In the genomic region with DNA sequence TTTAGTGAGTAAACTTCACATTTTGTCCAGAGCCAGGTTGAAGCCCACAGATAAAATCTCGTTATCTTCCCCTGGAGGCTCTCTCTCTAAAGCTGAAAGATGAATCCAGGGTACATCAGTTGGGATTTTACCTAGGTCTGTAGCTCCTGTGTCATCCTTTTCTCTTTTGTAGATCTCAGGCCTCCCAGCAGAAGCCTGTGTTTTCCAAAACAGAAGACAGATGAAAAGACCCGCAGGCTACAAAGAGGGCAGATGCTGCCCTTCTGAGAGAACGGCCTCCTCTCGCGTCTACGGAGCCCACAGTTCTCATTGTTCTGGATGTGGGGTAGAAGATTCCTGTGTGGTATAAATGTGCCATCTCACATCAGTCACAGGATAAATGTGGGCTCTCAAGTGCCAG, we compare ENCODE assay signal across 19 cellular contexts.
A peak's percentile ranks its signal among the peaks of the same experiment; 100 is the strongest.
DNase-seq lines count a peak whose midpoint lies in the region; ATAC-seq and TF ChIP-seq lines count a peak whose summit lies in the region.
"Had no signal": no experiment of that assay in that cellular context is flagged by ENCODE, and none has a peak within 500 bp of the region (broad histone marks: within the 10 kb centered on the region; RNA-seq: fewer than 3 reads in every experiment).

No MANE protein-coding gene starts in this region.

- H3K4me1 ChIP-seq in SK-N-SH (ENCODE audit: control insufficient read depth in 1 of 2, insufficient read depth in 2 of 2, low read depth in 1 of 2, low read length in 1 of 2) = peaks cover 0 to 5% of the 10 kb centered on the region in 2 experiments; a peak in 1 of 4 replicates
- no peaks in the 10 kb centered on the region for H3K4me1 ChIP-seq in esophagus muscularis mucosa
- H3K4me1 ChIP-seq: BLaER1 treated with 17β-estradiol and CSF1 and Interleukin-3, amounts not matched to agents 10 nM and 100 nM had no signal

- WGBS in SK-N-SH (ENCODE audit: low lambda C conversion rate) = 10% methylated on average over 6 of the region's 6 CpGs
- WGBS in esophagus muscularis mucosa = 78% methylated on average over 6 of the region's 6 CpGs
- WGBS in lower leg skin, 2 donors = 58 to 65% methylated on average over 6 of the region's 6 CpGs

- H3K36me3 Mint-ChIP-seq in naive thymus-derived CD8-positive, alpha-beta T cell = no peaks in the 10 kb centered on the region
- H3K36me3 Mint-ChIP-seq: CD8-positive, alpha-beta T cell; IgD-negative memory B cell had no signal

- H3K79me2 ChIP-seq in SK-N-SH (ENCODE audit: insufficient read depth) = no peaks in the 10 kb centered on the region

- H3K9me3 ChIP-seq in SK-N-SH (no peaks in the 10 kb centered on the region), esophagus muscularis mucosa (no peaks in the 10 kb centered on the region)
- H3K9me3 ChIP-seq: BLaER1 treated with 17β-estradiol and CSF1 and Interleukin-3, amounts not matched to agents 10 nM and 100 nM had no signal

- H3K4me3 Mint-ChIP-seq in naive thymus-derived CD8-positive, alpha-beta T cell = no peak overlapping the region
- H3K4me3 Mint-ChIP-seq: B cell; CD8-positive, alpha-beta T cell; IgD-negative memory B cell had no signal

- no peaks in the 10 kb centered on the region for H4K20me1 ChIP-seq in SK-N-SH (ENCODE audit: insufficient read depth)
- H4K20me1 ChIP-seq: BLaER1 treated with 17β-estradiol and CSF1 and Interleukin-3, amounts not matched to agents 10 nM and 100 nM had no signal

- TF ChIP-seq POLR2A in esophagus muscularis mucosa (IDR thresholded peaks at IDR 0.05; ENCODE audit: low read depth) (no peak), lower leg skin (IDR thresholded peaks at IDR 0.05) (no peak)

- POLR2A ChIA-PET in SK-N-SH (lab: Yijun Ruan, JAX) = no interaction called here
- POLR2A ChIA-PET in naive thymus-derived CD8-positive, alpha-beta T cell (lab: Charles Lee) = no interaction called here

- H3K27me3 Mint-ChIP-seq in naive thymus-derived CD8-positive, alpha-beta T cell = peaks cover 8 to 37% (median 22%) of the 10 kb centered on the region in 5 donors

- no peak for TF ChIP-seq EP300 in SK-N-SH (IDR thresholded peaks at IDR 0.05; ENCODE audit: borderline replicate concordance in 1 of 2, low read depth in 1 of 2, low read length in 1 of 2)
- no peak for TF ChIP-seq EP300 in esophagus muscularis mucosa (IDR thresholded peaks at IDR 0.05)

- peaks cover 8% of the 10 kb centered on the region; the same call in 1 of the 2 replicates for H3K27me3 ChIP-seq in SK-N-SH (ENCODE audit: insufficient read depth)
- H3K27me3 ChIP-seq in esophagus muscularis mucosa = peaks cover 0 to 16% (median 0%) of the 10 kb centered on the region in 4 donors
- H3K27me3 ChIP-seq: BLaER1 treated with 17β-estradiol and CSF1 and Interleukin-3, amounts not matched to agents 10 nM and 100 nM had no signal

- ATAC-seq in naive thymus-derived CD8-positive, alpha-beta T cell = no peak
- ATAC-seq: CD8-positive, alpha-beta T cell; GM12878; HepG2 had no signal

- H3K9me3 Mint-ChIP-seq in naive thymus-derived CD8-positive, alpha-beta T cell = no peaks in the 10 kb centered on the region
- H3K9me3 Mint-ChIP-seq: CD8-positive, alpha-beta T cell had no signal

- H3K27ac Mint-ChIP-seq in naive thymus-derived CD8-positive, alpha-beta T cell = no peak overlapping the region
- H3K27ac Mint-ChIP-seq: B cell; CD8-positive, alpha-beta T cell; IgD-negative memory B cell had no signal

- H3K36me3 ChIP-seq in SK-N-SH (replicated peaks in 1 of 2; ENCODE audit: control insufficient read depth in 1 of 2, insufficient read depth in 2 of 2, low read length in 1 of 2) = no peaks in the 10 kb centered on the region
- H3K36me3 ChIP-seq in esophagus muscularis mucosa = no peaks in the 10 kb centered on the region
- H3K36me3 ChIP-seq: BLaER1 treated with 17β-estradiol and CSF1 and Interleukin-3, amounts not matched to agents 10 nM and 100 nM had no signal

- H3K9me2 ChIP-seq in SK-N-SH = no peaks in the 10 kb centered on the region

- H3K4me2 ChIP-seq in SK-N-SH = no peak overlapping the region
- H3K4me2 ChIP-seq: BLaER1 treated with 17β-estradiol and CSF1 and Interleukin-3, amounts not matched to agents 10 nM and 100 nM had no signal

- in situ Hi-C loops in G401 (cut with HindIII; ENCODE audit: low sequenced_read_pairs) = no loop called here

- H3K9ac ChIP-seq in SK-N-SH = no peak overlapping the region
- H3K9ac ChIP-seq: BLaER1 treated with 17β-estradiol and CSF1 and Interleukin-3, amounts not matched to agents 10 nM and 100 nM had no signal

- TF ChIP-seq RAD21 in SK-N-SH (IDR thresholded peaks at IDR 0.05; ENCODE audit: low read length) = no peak

- intact Hi-C loops in esophagus muscularis mucosa (cut with DNase I) (no loop called here), lower leg skin (cut with DNase I; ENCODE audit: low total_unique reads) (loop anchor here (10.0 kb wide), 1 partner anchor 295 kb away; no protein-coding TSS in a partner anchor)

- H3K4me1 Mint-ChIP-seq in naive thymus-derived CD8-positive, alpha-beta T cell = peaks cover 0 to 5% (median 2%) of the 10 kb centered on the region in 4 donors
- H3K4me1 Mint-ChIP-seq: B cell, IgD-negative memory B cell had no signal

- no peaks in the 10 kb centered on the region for H3F3A ChIP-seq in SK-N-SH (replicated peaks; ENCODE audit: insufficient read depth)

- H3K4me3 ChIP-seq in SK-N-SH (ENCODE audit: low read depth in 2 of 2, low read length in 1 of 2) (no peak overlapping the region), esophagus muscularis mucosa (no peak overlapping the region), lower leg skin (ENCODE audit: low read depth, poor library complexity, severe bottlenecking) (no peak overlapping the region)
- H3K4me3 ChIP-seq: BLaER1 treated with 17β-estradiol and CSF1 and Interleukin-3, amounts not matched to agents 10 nM and 100 nM; GM12878 had no signal

- H3K27ac ChIP-seq in SK-N-SH (ENCODE audit: low read depth in 2 of 2, low read length in 1 of 2) (no peak overlapping the region), esophagus muscularis mucosa (replicated peaks in 1 of 4) (no peak overlapping the region)
- H3K27ac ChIP-seq: BLaER1 treated with 17β-estradiol and CSF1 and Interleukin-3, amounts not matched to agents 10 nM and 100 nM had no signal

- H2AFZ ChIP-seq in SK-N-SH (ENCODE audit: low read depth) = no peak overlapping the region

- DNase-seq in NCI-H82 (lab: John Stamatoyannopoulos, UW) = peak; percentile 16
- DNase-seq in NCI-H82 treated with DMSO at 0.1 percent for 48 hours (lab: John Stamatoyannopoulos, UW; ENCODE audit: unreplicated experiment) = no peak
- DNase-seq in SK-N-SH = peak; percentile 12
- peak; percentile 88 for DNase-seq in esophagus muscularis mucosa (ENCODE audit: extremely low spot score)
- peak; percentile 28 for DNase-seq in retina
- no peak for DNase-seq in naive thymus-derived CD8-positive, alpha-beta T cell
- no peak for DNase-seq in lower leg skin (ENCODE audit: low spot score in 2 of 2)
- DNase-seq in G401 (ENCODE audit: low spot score) = no peak
- DNase-seq: Calu3; CD8-positive, alpha-beta T cell; DMS153; DMS79; HCEC 1CT; KBM-7 had no signal

- CTCF ChIA-PET in SK-N-SH (lab: Yijun Ruan, JAX) = interaction anchor here (1.6 kb wide), 1 partner anchor 16 kb away, joined by 5 read pairs; no protein-coding TSS in a partner anchor

- TF ChIP-seq CTCF in SK-N-SH (IDR thresholded peaks at IDR 0.05) (no peak), esophagus muscularis mucosa (IDR thresholded peaks at IDR 0.05) (no peak), lower leg skin (IDR thresholded peaks at IDR 0.05) (no peak)

TF ChIP-seq in SK-N-SH, 30 proteins besides CTCF, POLR2A, EP300 and RAD21:
- peak; percentile 43 for TF ChIP-seq GATA2 (CRISPR knock-in tag; IDR thresholded peaks at IDR 0.05)
- no peak for TF ChIP-seq TAF1 (IDR thresholded peaks at IDR 0.05; ENCODE audit: borderline replicate concordance, low read depth, low read length)
- TF ChIP-seq, protein P1, sequence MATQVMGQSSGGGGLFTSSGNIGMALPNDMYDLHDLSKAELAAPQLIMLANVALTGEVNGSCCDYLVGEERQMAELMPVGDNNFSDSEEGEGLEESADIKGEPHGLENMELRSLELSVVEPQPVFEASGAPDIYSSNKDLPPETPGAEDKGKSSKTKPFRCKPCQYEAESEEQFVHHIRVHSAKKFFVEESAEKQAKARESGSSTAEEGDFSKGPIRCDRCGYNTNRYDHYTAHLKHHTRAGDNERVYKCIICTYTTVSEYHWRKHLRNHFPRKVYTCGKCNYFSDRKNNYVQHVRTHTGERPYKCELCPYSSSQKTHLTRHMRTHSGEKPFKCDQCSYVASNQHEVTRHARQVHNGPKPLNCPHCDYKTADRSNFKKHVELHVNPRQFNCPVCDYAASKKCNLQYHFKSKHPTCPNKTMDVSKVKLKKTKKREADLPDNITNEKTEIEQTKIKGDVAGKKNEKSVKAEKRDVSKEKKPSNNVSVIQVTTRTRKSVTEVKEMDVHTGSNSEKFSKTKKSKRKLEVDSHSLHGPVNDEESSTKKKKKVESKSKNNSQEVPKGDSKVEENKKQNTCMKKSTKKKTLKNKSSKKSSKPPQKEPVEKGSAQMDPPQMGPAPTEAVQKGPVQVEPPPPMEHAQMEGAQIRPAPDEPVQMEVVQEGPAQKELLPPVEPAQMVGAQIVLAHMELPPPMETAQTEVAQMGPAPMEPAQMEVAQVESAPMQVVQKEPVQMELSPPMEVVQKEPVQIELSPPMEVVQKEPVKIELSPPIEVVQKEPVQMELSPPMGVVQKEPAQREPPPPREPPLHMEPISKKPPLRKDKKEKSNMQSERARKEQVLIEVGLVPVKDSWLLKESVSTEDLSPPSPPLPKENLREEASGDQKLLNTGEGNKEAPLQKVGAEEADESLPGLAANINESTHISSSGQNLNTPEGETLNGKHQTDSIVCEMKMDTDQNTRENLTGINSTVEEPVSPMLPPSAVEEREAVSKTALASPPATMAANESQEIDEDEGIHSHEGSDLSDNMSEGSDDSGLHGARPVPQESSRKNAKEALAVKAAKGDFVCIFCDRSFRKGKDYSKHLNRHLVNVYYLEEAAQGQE (IDR thresholded peaks at IDR 0.05; ENCODE audit: low read depth, low read length) = no peak

Comparison
In these comparisons a context has a peak if more than half of its experiments do, and no peak if none do; other contexts are left out.
1. DNase-seq: peak in NCI-H82 (single experiment), SK-N-SH (single experiment), esophagus muscularis mucosa (single experiment) and retina (single experiment); none in NCI-H82 treated with DMSO at 0.1 percent for 48 hours (single experiment), naive thymus-derived CD8-positive, alpha-beta T cell (0 of 10), lower leg skin (0 of 2) and G401 (single experiment).